ENCODE assay signal across 18 cellular contexts in genomic region chr18:36153203-36153602, GRCh38. TPM values are rescaled to one million over a fixed set of nuclear protein-coding genes. Genes with fewer than 3 reads are reported as not detected.
A peak's percentile ranks its signal among the peaks of the same experiment; 100 is the strongest.
DNase-seq lines count a peak whose midpoint lies in the region; ATAC-seq and TF ChIP-seq lines count a peak whose summit lies in the region.
"Had no signal": no experiment of that assay in that cellular context is flagged by ENCODE, and none has a peak within 500 bp of the region (broad histone marks: within the 10 kb centered on the region; RNA-seq: fewer than 3 reads in every experiment).

No MANE protein-coding gene starts in this region.

- H3K36me3 ChIP-seq in right lobe of liver (peaks cover 0 to 25% (median 3%) of the 10 kb centered on the region in 4 donors), Peyer's patch (peaks cover 0 to 70% (median 0%) of the 10 kb centered on the region in 3 donors), suprapubic skin (peaks cover 96% of the 10 kb centered on the region)

- H3K4me3 ChIP-seq in cardiac fibroblast (replicated peaks in 1 of 2; ENCODE audit: low read depth in 2 of 2, low read length in 2 of 2) (no peak overlapping the region), right lobe of liver (no peak overlapping the region), Peyer's patch (no peak overlapping the region), suprapubic skin (no peak overlapping the region)
- H3K4me3 ChIP-seq: left ventricle myocardium inferior, pancreas, SK-N-MC had no signal

- TF ChIP-seq POLR2A in right lobe of liver (IDR thresholded peaks at IDR 0.05) (peak; percentile 56), Peyer's patch (IDR thresholded peaks at IDR 0.05) (no peak), suprapubic skin (IDR thresholded peaks at IDR 0.05) (no peak)

- H3K27me3 Mint-ChIP-seq in HFFc6 (ENCODE audit: insufficient read depth), result peaks cover 1% of the 10 kb centered on the region; the same call in 1 of the 2 replicates

- peak; percentile 40 to 80 (median 58) for ATAC-seq in right lobe of liver
- ATAC-seq: foreskin keratinocyte had no signal

- H3K9me3 Mint-ChIP-seq in HFFc6, result no peaks in the 10 kb centered on the region
- H3K9me3 Mint-ChIP-seq: activated T-helper 1 cell treated with anti-CD3 and anti-CD28 coated beads, Interleukin-12 subunit alpha, Interleukin-12 subunit beta, Interleukin-2, Interleukin-4 antibody, amounts not matched to agents 30 ng/mL and 10 ng/mL and 1 ng/mL, durations not matched to agents 14 hours and 24 hours and 36 hours had no signal

- TF ChIP-seq CTCF in HFFc6 (IDR thresholded peaks at IDR 0.05) (no peak), cardiac fibroblast (IDR thresholded peaks at IDR 0.05; ENCODE audit: low read depth, low read length) (no peak), right lobe of liver (IDR thresholded peaks at IDR 0.05) (no peak), Peyer's patch (IDR thresholded peaks at IDR 0.05) (no peak), suprapubic skin (IDR thresholded peaks at IDR 0.05) (no peak)

- H3K27me3 ChIP-seq in right lobe of liver (no peaks in the 10 kb centered on the region), Peyer's patch (no peaks in the 10 kb centered on the region), suprapubic skin (no peaks in the 10 kb centered on the region)
- H3K27me3 ChIP-seq: foreskin keratinocyte, pancreas had no signal

- TF ChIP-seq EP300 in suprapubic skin (IDR thresholded peaks at IDR 0.05), result no peak

- H3K27ac Mint-ChIP-seq in HFFc6, result peak overlapping the region; percentile 98
- H3K27ac Mint-ChIP-seq: activated T-helper 1 cell treated with anti-CD3 and anti-CD28 coated beads, Interleukin-12 subunit alpha, Interleukin-12 subunit beta, Interleukin-2, Interleukin-4 antibody, amounts not matched to agents 30 ng/mL and 10 ng/mL and 1 ng/mL, durations not matched to agents 14 hours and 24 hours and 36 hours had no signal

- H3K4me1 ChIP-seq in right lobe of liver, result peaks cover 0 to 42% (median 3%) of the 10 kb centered on the region in 4 donors
- no peaks in the 10 kb centered on the region for H3K4me1 ChIP-seq in Peyer's patch
- H3K4me1 ChIP-seq in suprapubic skin, result no peaks in the 10 kb centered on the region
- H3K4me1 ChIP-seq: foreskin keratinocyte, left ventricle myocardium inferior, pancreas had no signal

- DNase-seq in A172 (ENCODE audit: low spot score) (peak; percentile 87), HFFc6 (peak; percentile 86), cardiac fibroblast (ENCODE audit: low read depth in 2 of 2) (peak; percentile 18 to 72), right lobe of liver (peak in 1 of 3 donors; percentile 39), SHP77 treated with DMSO at 0.1 percent for 48 hours (lab: John Stamatoyannopoulos, UW) (no peak), Peyer's patch (no peak), NCI-H1105 treated with DMSO at 0.1 percent for 48 hours (lab: John Stamatoyannopoulos, UW) (no peak), suprapubic skin (ENCODE audit: low spot score in 2 of 2) (no peak)
- DNase-seq: AML-193; central memory CD4-positive, alpha-beta T cell; left ventricle myocardium inferior; NCI-H1694; NCI-H748 treated with DMSO at 0.1 percent for 48 hours; pancreas; substantia nigra had no signal

- intact Hi-C loops in right lobe of liver (cut with DNase I), result no loop called here

- H3K27ac ChIP-seq in right lobe of liver (peak overlapping the region; percentile 49 to 75 (median 69)), Peyer's patch (no peak overlapping the region), suprapubic skin (no peak overlapping the region)
- H3K27ac ChIP-seq: foreskin keratinocyte, left ventricle myocardium inferior, pancreas, SK-N-MC had no signal

- H3K9me3 ChIP-seq in right lobe of liver, result no peaks in the 10 kb centered on the region
- H3K9me3 ChIP-seq in Peyer's patch, result no peaks in the 10 kb centered on the region
- no peaks in the 10 kb centered on the region for H3K9me3 ChIP-seq in suprapubic skin
- H3K9me3 ChIP-seq: left ventricle myocardium inferior, pancreas had no signal

- WGBS in right lobe of liver (ENCODE audit: insufficient coverage, low coverage, low lambda C conversion rate, missing lambda C conversion rate), result 22% methylated on average over 4 of the region's 4 CpGs
- WGBS in suprapubic skin, result 75% methylated on average over 4 of the region's 4 CpGs

- H3K4me1 Mint-ChIP-seq in HFFc6 (ENCODE audit: low read depth), result peaks cover 60% of the 10 kb centered on the region

- H3K36me3 Mint-ChIP-seq in HFFc6 (ENCODE audit: low read depth), result peaks cover 55% of the 10 kb centered on the region

- peak overlapping the region; percentile 74 for H3K4me3 Mint-ChIP-seq in HFFc6
- H3K4me3 Mint-ChIP-seq: activated T-helper 1 cell treated with anti-CD3 and anti-CD28 coated beads, Interleukin-12 subunit alpha, Interleukin-12 subunit beta, Interleukin-2, Interleukin-4 antibody, amounts not matched to agents 30 ng/mL and 10 ng/mL and 1 ng/mL, durations not matched to agents 14 hours and 24 hours and 36 hours had no signal

RNA-seq across cellular contexts. Expression of gene ELP2, which starts 23.5 kb away (rescaled TPM):
- 55.2 and 55.5 TPM in 2 replicates for total RNA-seq in A172 (2014; rRNA removed; shearing (Covaris generic))
- 10 to 100 TPM; 76.2 to 99.7 (median 82.3) TPM for total RNA-seq in HFFc6 (2021; fragmentation: NEBNext Ultra II Directional; extraction: Animal tissue kit (Norgen Biotek cat#: 25700))
- 10 to 100 TPM; 26.9 to 58.7 (median 50.3) TPM for total RNA-seq in right lobe of liver
- total RNA-seq in Peyer's patch, result 10 to 100 TPM; 41.2 to 74.6 (median 55.7) TPM
- 100 to 1,000 TPM in 1 of 4 donors, 10 to 100 TPM in 3; 58.6 to 197 (median 73.2) TPM for total RNA-seq in suprapubic skin

RNA-seq across cellular contexts. Expression of gene SLC39A6, which starts 24.1 kb away (rescaled TPM):
- 139 and 176 TPM in 2 replicates for total RNA-seq in A172 (2014; rRNA removed; shearing (Covaris generic))
- total RNA-seq in HFFc6 (2021; fragmentation: NEBNext Ultra II Directional; extraction: Animal tissue kit (Norgen Biotek cat#: 25700)), result 10 to 100 TPM; 62.4 to 76.4 (median 71.1) TPM
- total RNA-seq in right lobe of liver (10 to 100 TPM in 2 of 6 experiments, 1 to 10 TPM in 4; 6.5 to 13.2 (median 8.7) TPM), Peyer's patch (10 to 100 TPM in 1 of 4 donors, 1 to 10 TPM in 3; 7.4 to 13.0 (median 8.2) TPM), suprapubic skin (100 to 1,000 TPM in 2 of 4 donors, 10 to 100 TPM in 2; 44.3 to 107 (median 97.8) TPM)

RNA-seq across cellular contexts. Expression of gene MOCOS, which starts 34.1 kb away (rescaled TPM):
- 3.3 and 3.9 TPM in 2 replicates for total RNA-seq in A172 (2014; rRNA removed; shearing (Covaris generic))
- 1 to 10 TPM; 1.7 to 3.0 (median 2.5) TPM for total RNA-seq in HFFc6 (2021; fragmentation: NEBNext Ultra II Directional; extraction: Animal tissue kit (Norgen Biotek cat#: 25700))
- total RNA-seq in right lobe of liver, result 10 to 100 TPM; 12.2 to 35.2 (median 25.2) TPM
- total RNA-seq in Peyer's patch, result 10 to 100 TPM in 3 of 4 donors, 1 to 10 TPM in 1; 5.0 to 34.0 (median 25.4) TPM
- total RNA-seq in suprapubic skin, result 1 to 10 TPM; 4.6 to 9.2 (median 6.4) TPM

Comparison
In these comparisons a context has a peak if more than half of its experiments do, and no peak if none do; other contexts are left out.
1. DNase-seq: peak in A172 (single experiment), HFFc6 (single experiment) and cardiac fibroblast (2 of 2); none in SHP77 treated with DMSO at 0.1 percent for 48 hours (single experiment), Peyer's patch (0 of 3), NCI-H1105 treated with DMSO at 0.1 percent for 48 hours (single experiment) and suprapubic skin (0 of 2).
2. H3K27ac ChIP-seq: peak in right lobe of liver (3 of 3); none in Peyer's patch (0 of 4) and suprapubic skin (single experiment).